10 cellular contexts compared by ENCODE assay signal in genomic region chr2:196586511-196586991, GRCh38. TPM values are rescaled to one million over a fixed set of nuclear protein-coding genes. Genes with fewer than 3 reads are reported as not detected.
DNase-seq lines count a peak whose midpoint lies in the region; ATAC-seq and TF ChIP-seq lines count a peak whose summit lies in the region.
"Had no signal": no experiment of that assay in that cellular context is flagged by ENCODE, and none has a peak within 500 bp of the region (broad histone marks: within the 10 kb centered on the region; RNA-seq: fewer than 3 reads in every experiment).

No MANE protein-coding gene starts in this region.

- WGBS in mesendoderm (ENCODE audit: extremely low coverage, insufficient coverage, low lambda C conversion rate): no CpG with 5 or more reads among the region's 6 CpGs

- H3K4ac ChIP-seq in mesendoderm (ENCODE audit: low read depth, low read length): no peak overlapping the region

- H3K27ac Mint-ChIP-seq in activated CD4-positive, alpha-beta T cell treated with anti-CD3 and anti-CD28 coated beads, Interleukin-2, amount 10 ng/mL, durations not matched to agents 24 days and 14 days: no peak overlapping the region
- H3K27ac Mint-ChIP-seq: activated CD4-positive, alpha-beta memory T cell treated with anti-CD3 and anti-CD28 coated beads, Interleukin-2, amount 10 ng/mL, durations not matched to agents 7 days and 5 days had no signal

- H3K79me2 ChIP-seq in mesendoderm (ENCODE audit: control insufficient read depth, insufficient read depth, low read length): no peaks in the 10 kb centered on the region

- intact Hi-C loops in activated CD4-positive, alpha-beta T cell treated with anti-CD3 and anti-CD28 coated beads, Interleukin-2, amount 10 ng/mL, durations not matched to agents 24 days and 14 days (cut with micrococcal nuclease): no loop called here

- H4K8ac ChIP-seq in mesendoderm (ENCODE audit: low read depth, low read length): no peak overlapping the region

- no peak overlapping the region for H2BK15ac ChIP-seq in mesendoderm (replicated peaks; ENCODE audit: low read depth)

- no peak overlapping the region for H4K5ac ChIP-seq in mesendoderm (ENCODE audit: low read length)

- H3K4me2 ChIP-seq in mesendoderm (ENCODE audit: low read length): no peak overlapping the region

- peaks cover 14% of the 10 kb centered on the region for H3K4me1 ChIP-seq in mesendoderm (ENCODE audit: control insufficient read depth, low read depth, low read length)

- no peak overlapping the region for H3K27ac ChIP-seq in mesendoderm (ENCODE audit: low read depth, low read length)

- no peak overlapping the region for H3K56ac ChIP-seq in mesendoderm (ENCODE audit: low read length)

- no peak overlapping the region for H2BK5ac ChIP-seq in mesendoderm (ENCODE audit: low read length)

- H3K36me3 ChIP-seq in GM06990 (ENCODE audit: control insufficient read depth, insufficient read depth, low read length) (no peaks in the 10 kb centered on the region), mesendoderm (ENCODE audit: control insufficient read depth, insufficient read depth, low read length) (no peaks in the 10 kb centered on the region)

- H3K4me3 Mint-ChIP-seq in activated CD4-positive, alpha-beta T cell treated with anti-CD3 and anti-CD28 coated beads, Interleukin-2, amount 10 ng/mL, durations not matched to agents 24 days and 14 days: no peak overlapping the region
- H3K4me3 Mint-ChIP-seq: activated CD4-positive, alpha-beta memory T cell treated with anti-CD3 and anti-CD28 coated beads, Interleukin-2, amount 10 ng/mL, durations not matched to agents 7 days and 5 days had no signal

- H3K9ac ChIP-seq in mesendoderm (ENCODE audit: low read length): no peak overlapping the region

- H3K4me1 Mint-ChIP-seq in activated CD4-positive, alpha-beta T cell treated with anti-CD3 and anti-CD28 coated beads, Interleukin-2, amount 10 ng/mL, durations not matched to agents 24 days and 14 days: no peaks in the 10 kb centered on the region
- H3K4me1 Mint-ChIP-seq: activated CD4-positive, alpha-beta memory T cell treated with anti-CD3 and anti-CD28 coated beads, Interleukin-2, amount 10 ng/mL, durations not matched to agents 7 days and 5 days had no signal

- H3K79me1 ChIP-seq in mesendoderm (ENCODE audit: low read length): peaks cover 3% of the 10 kb centered on the region

- TF ChIP-seq CTCF in GM06990 (IDR thresholded peaks at IDR 0.05; ENCODE audit: insufficient read depth, low read length, poor library complexity, severe bottlenecking): no peak
- no peak for TF ChIP-seq CTCF in cardiac fibroblast (IDR thresholded peaks at IDR 0.05; ENCODE audit: low read depth, low read length)

- no peak overlapping the region for H2BK120ac ChIP-seq in mesendoderm (ENCODE audit: low read depth, low read length)

- H3K23ac ChIP-seq in mesendoderm (ENCODE audit: low read length): no peak overlapping the region

- H3K9me3 Mint-ChIP-seq in activated CD4-positive, alpha-beta T cell treated with anti-CD3 and anti-CD28 coated beads, Interleukin-2, amount 10 ng/mL, durations not matched to agents 24 days and 14 days: peaks cover 10% of the 10 kb centered on the region

- ATAC-seq in GM21423 (IDR thresholded peaks at IDR 0.05; ENCODE audit: unreplicated experiment): no peak

- H2AK5ac ChIP-seq in mesendoderm (ENCODE audit: low read length): no peak overlapping the region

- H3K4me3 ChIP-seq in GM06990 (replicated peaks; ENCODE audit: low read depth, low read length) (no peak overlapping the region), cardiac fibroblast (replicated peaks in 1 of 2; ENCODE audit: low read depth in 2 of 2, low read length in 2 of 2) (no peak overlapping the region), mesendoderm (ENCODE audit: low read length) (no peak overlapping the region)

- no peaks in the 10 kb centered on the region for H3K36me3 Mint-ChIP-seq in activated CD4-positive, alpha-beta T cell treated with anti-CD3 and anti-CD28 coated beads, Interleukin-2, amount 10 ng/mL, durations not matched to agents 24 days and 14 days (ENCODE audit: low read depth)

- H3K18ac ChIP-seq in mesendoderm (ENCODE audit: low read length): no peak overlapping the region

- H3K27me3 ChIP-seq in GM06990 (replicated peaks; ENCODE audit: control insufficient read depth, insufficient read depth, low read length) (no peaks in the 10 kb centered on the region; the same call in 1 of the 2 replicates), mesendoderm (ENCODE audit: insufficient read depth, low read length, poor library complexity) (no peaks in the 10 kb centered on the region)

- H3K27me3 Mint-ChIP-seq in activated CD4-positive, alpha-beta T cell treated with anti-CD3 and anti-CD28 coated beads, Interleukin-2, amount 10 ng/mL, durations not matched to agents 24 days and 14 days: peaks cover 59% of the 10 kb centered on the region

- DNase-seq in GM06990 (ENCODE audit: extremely low read depth, insufficient read length): peak; percentile 16
- DNase-seq in NCI-H2227 (lab: John Stamatoyannopoulos, UW; ENCODE audit: unreplicated experiment): peak; percentile 75
- DNase-seq in cardiac fibroblast (ENCODE audit: low read depth in 2 of 2): peak; percentile 64 to 87
- peak; percentile 77 for DNase-seq in myocyte (ENCODE audit: low read depth)
- DNase-seq in GOT3 (lab: John Stamatoyannopoulos, UW): no peak
- no peak for DNase-seq in mesendoderm
- no peak for DNase-seq in activated CD4-positive, alpha-beta T cell treated with anti-CD3 and anti-CD28 coated beads, Interleukin-2, amount 10 ng/mL, durations not matched to agents 24 days and 14 days
- DNase-seq: activated CD4-positive, alpha-beta memory T cell treated with anti-CD3 and anti-CD28 coated beads, Interleukin-2, amount 10 ng/mL, durations not matched to agents 7 days and 5 days; NCI-H526 treated with DMSO at 0.1 percent for 48 hours had no signal

RNA-seq across cellular contexts. Expression of gene HECW2, which starts 6.8 kb away (rescaled TPM):
- 2.6 and 3.5 TPM in 2 replicates for total RNA-seq in myocyte
- polyA plus RNA-seq in myocyte (2012): 1.4 TPM
- polyA plus RNA-seq in mesendoderm (2013, experiment 1 of 2): 1.5 TPM
- polyA plus RNA-seq in mesendoderm (2013, experiment 2 of 2): 1.7 TPM
- total RNA-seq in activated CD4-positive, alpha-beta T cell treated with anti-CD3 and anti-CD28 coated beads, Interleukin-2, amount 10 ng/mL, durations not matched to agents 24 days and 14 days: 0.50 and 0.63 TPM in 2 replicates

RNA-seq across cellular contexts. Expression of gene CCDC150, which starts 53.0 kb away (rescaled TPM):
- total RNA-seq in myocyte: 2.0 and 7.6 TPM in 2 replicates
- 0.83 TPM for polyA plus RNA-seq in myocyte (2012)
- 18.4 TPM for polyA plus RNA-seq in mesendoderm (2013, experiment 1 of 2)
- polyA plus RNA-seq in mesendoderm (2013, experiment 2 of 2): 17.4 TPM
- 18.2 and 21.1 TPM in 2 replicates for total RNA-seq in activated CD4-positive, alpha-beta T cell treated with anti-CD3 and anti-CD28 coated beads, Interleukin-2, amount 10 ng/mL, durations not matched to agents 24 days and 14 days

Comparison
In these comparisons a context has a peak if more than half of its experiments do, and no peak if none do; other contexts are left out.
1. DNase-seq: peak in GM06990 (single experiment), NCI-H2227 (single experiment), cardiac fibroblast (2 of 2) and myocyte (single experiment); none in GOT3 (single experiment), mesendoderm (single experiment) and activated CD4-positive, alpha-beta T cell treated with anti-CD3 and anti-CD28 coated beads, Interleukin-2, amount 10 ng/mL, durations not matched to agents 24 days and 14 days (single experiment).